Comparison of ENCODE assay signal across 36 cellular contexts in genomic region chr6:116078945-116079344, GRCh38. TPM values are rescaled to one million over a fixed set of nuclear protein-coding genes. Genes with fewer than 3 reads are reported as not detected.
"Had no signal": no experiment of that assay in that cellular context is flagged by ENCODE, and none has a peak within 500 bp of the region (broad histone marks: within the 10 kb centered on the region; RNA-seq: fewer than 3 reads in every experiment).

No MANE protein-coding gene starts in this region.

- H3K4me1 Mint-ChIP-seq: naive thymus-derived CD4-positive, alpha-beta T cell; natural killer cell; nephron; neural progenitor cell; stimulated activated naive B cell treated with anti-CD40 and anti-IgM and Interleukin-4, amounts not matched to agents 10 μg/mL and 1 μg/mL and 100 μg/mL, for 72 hours had no signal

- H3K27ac ChIP-seq: neural progenitor cell, ovary, parathyroid adenoma, psoas muscle, skin epidermis, spleen, stomach, thoracic aorta, thyroid gland, tibial nerve, upper lobe of left lung, vagina had no signal

- FAIRE-seq: urothelium cell line had no signal

- H3K36me3 ChIP-seq: neural progenitor cell, ovary, spleen, stomach, thoracic aorta, thyroid gland, tibial nerve, upper lobe of left lung, vagina had no signal

- H3K4me1 ChIP-seq: neural progenitor cell, parathyroid adenoma, spleen, thyroid gland, tibial nerve, upper lobe of left lung, vagina had no signal

- H3K4me3 ChIP-seq: neural progenitor cell, ovary, psoas muscle, skin epidermis, smooth muscle cell, spleen, stomach, thoracic aorta, thyroid gland, tibial nerve, upper lobe of left lung, vagina had no signal

- H3K36me3 Mint-ChIP-seq: naive thymus-derived CD4-positive, alpha-beta T cell; natural killer cell; neural progenitor cell; stimulated activated naive B cell treated with anti-CD40 and anti-IgM and Interleukin-4, amounts not matched to agents 10 μg/mL and 1 μg/mL and 100 μg/mL, for 72 hours had no signal

- H3K4me2 ChIP-seq: neural progenitor cell, smooth muscle cell had no signal

- ATAC-seq: naive thymus-derived CD4-positive, alpha-beta T cell; natural killer cell; psoas muscle; right cardiac atrium; sciatic nerve; stimulated activated naive B cell treated with anti-CD40 and anti-IgM and Interleukin-4, amounts not matched to agents 10 μg/mL and 1 μg/mL and 100 μg/mL, for 72 hours had no signal

- H3K9me3 ChIP-seq: ovary, psoas muscle, spleen, stomach, thoracic aorta, thyroid gland, tibial nerve, upper lobe of left lung, vagina had no signal

- H3K27ac Mint-ChIP-seq: naive thymus-derived CD4-positive, alpha-beta T cell; natural killer cell; nephron; neural progenitor cell; progenitor cell of endocrine pancreas; stimulated activated naive B cell treated with anti-CD40 and anti-IgM and Interleukin-4, amounts not matched to agents 10 μg/mL and 1 μg/mL and 100 μg/mL, for 72 hours; stimulated activated naive CD8-positive, alpha-beta T cell treated with anti-CD3 and anti-CD28 coated beads, Interleukin-15, Interleukin-2, amounts not matched to agents 100 ng/mL and 50 ng/mL, for 24 hours had no signal

- H3K9ac ChIP-seq: neural progenitor cell, parathyroid adenoma had no signal

- H3K27me3 ChIP-seq: neural progenitor cell, ovary, spleen, stomach, thyroid gland, tibial nerve, upper lobe of left lung, vagina had no signal

- DNase-seq: naive thymus-derived CD4-positive, alpha-beta T cell; natural killer cell; occipital lobe; ovary; posterior cingulate gyrus; psoas muscle; right cardiac atrium; spleen; stimulated activated CD4-positive, alpha-beta T cell treated with anti-CD3 and anti-CD28 coated beads, Interleukin-12 subunit alpha, Interleukin-12 subunit beta, amount 100 ng/mL, for 4 hours; stimulated activated CD4-positive, alpha-beta T cell treated with anti-CD3 and anti-CD28 coated beads, Interleukin-1b, Interleukin-23, amount 100 ng/mL, for 48 hours; stimulated activated CD4-positive, alpha-beta T cell treated with anti-CD3 and anti-CD28 coated beads, Interleukin-4, amount 100 ng/mL, for 1 hour; stimulated activated CD4-positive, alpha-beta T cell treated with anti-CD3 and anti-CD28 coated beads, Interleukin-4, amount 100 ng/mL, for 4 hours; stimulated activated CD8-positive, alpha-beta memory T cell treated with anti-CD3 and anti-CD28 coated beads, Interleukin-4, amount 100 ng/mL, for 48 hours; stimulated activated naive B cell treated with anti-CD40 and anti-IgM and Interleukin-4, amounts not matched to agents 10 μg/mL and 1 μg/mL and 100 μg/mL, for 72 hours; stimulated activated naive CD4-positive, alpha-beta T cell treated with Interleukin-2 at 50 U/mL for 16 hours; stomach; thyroid gland; trophoblast cell; upper lobe of left lung had no signal

- H3K4me3 Mint-ChIP-seq: naive thymus-derived CD4-positive, alpha-beta T cell; natural killer cell; nephron; neural progenitor cell; stimulated activated naive B cell treated with anti-CD40 and anti-IgM and Interleukin-4, amounts not matched to agents 10 μg/mL and 1 μg/mL and 100 μg/mL, for 72 hours; stimulated activated naive CD8-positive, alpha-beta T cell treated with anti-CD3 and anti-CD28 coated beads, Interleukin-15, Interleukin-2, amounts not matched to agents 100 ng/mL and 50 ng/mL, for 24 hours had no signal

- H3K9me3 Mint-ChIP-seq: natural killer cell; nephron; neural progenitor cell; stimulated activated naive B cell treated with anti-CD40 and anti-IgM and Interleukin-4, amounts not matched to agents 10 μg/mL and 1 μg/mL and 100 μg/mL, for 72 hours; stimulated activated naive CD8-positive, alpha-beta T cell treated with anti-CD3 and anti-CD28 coated beads, Interleukin-15, Interleukin-2, amounts not matched to agents 100 ng/mL and 50 ng/mL, for 24 hours had no signal

- H2AFZ ChIP-seq: neural progenitor cell, parathyroid adenoma had no signal

- H3K79me2 ChIP-seq: parathyroid adenoma had no signal

RNA-seq across cellular contexts. Expression of gene FRK, which starts 18.3 kb away (rescaled TPM):
- total RNA-seq: natural killer cell had no signal
- polyA plus RNA-seq: naive thymus-derived CD4-positive, alpha-beta T cell; neural cell had no signal

RNA-seq across cellular contexts. Expression of gene COL10A1, which starts 47.0 kb away (rescaled TPM):
- total RNA-seq: naive thymus-derived CD4-positive, alpha-beta T cell; natural killer cell; occipital lobe; progenitor cell of endocrine pancreas; renal cortical epithelial cell; right cardiac atrium; subcutaneous adipose tissue; temporal lobe; ureter; vagina had no signal
- polyA plus RNA-seq: neural cell, smooth muscle cell, stomach had no signal
